1 cellular context compared by ENCODE assay signal in the genomic region with DNA sequence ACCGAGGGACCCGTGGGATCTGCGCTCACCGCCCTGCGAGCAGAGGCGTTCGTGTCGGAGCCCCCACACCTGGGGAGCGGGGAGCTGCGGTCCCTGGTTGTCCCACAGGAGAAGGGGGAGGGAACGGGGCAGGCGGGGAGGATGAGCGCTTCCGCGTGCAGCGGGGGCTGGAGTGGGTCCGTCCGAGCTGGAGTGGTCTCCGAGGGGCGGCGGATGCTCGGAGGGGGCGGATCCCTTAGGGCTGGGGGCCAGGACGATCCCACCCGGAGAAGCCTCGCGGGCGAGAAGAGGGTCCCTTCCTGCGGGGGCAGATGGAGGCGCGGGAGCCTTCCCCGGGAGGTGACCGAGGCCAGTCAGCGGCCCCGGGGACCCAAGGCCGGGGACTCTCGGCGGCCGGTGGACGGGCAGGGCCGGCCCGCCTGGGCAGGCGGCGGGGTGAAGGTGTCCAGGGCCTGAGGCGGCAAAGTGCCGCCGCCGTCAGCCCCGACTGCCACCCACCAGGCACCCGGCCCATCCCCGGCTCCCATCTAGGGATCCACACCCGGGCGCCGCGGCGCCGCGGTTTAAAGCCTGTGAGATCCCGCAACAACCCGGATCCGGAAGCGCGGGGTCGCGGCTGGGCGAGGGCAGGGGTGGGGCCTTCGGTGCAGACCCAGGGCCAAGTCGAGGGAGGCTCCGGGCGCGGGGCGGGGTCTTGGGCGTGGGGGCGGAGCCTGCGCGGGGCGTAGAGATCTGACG.
TF ChIP-seq lines count a peak whose summit lies in the region.

No MANE protein-coding gene starts in this region.

TF ChIP-seq in WTC11, 78 proteins besides CTCF, POLR2A, EP300 and RAD21 (continued from another document):
- TF ChIP-seq, protein P1, sequence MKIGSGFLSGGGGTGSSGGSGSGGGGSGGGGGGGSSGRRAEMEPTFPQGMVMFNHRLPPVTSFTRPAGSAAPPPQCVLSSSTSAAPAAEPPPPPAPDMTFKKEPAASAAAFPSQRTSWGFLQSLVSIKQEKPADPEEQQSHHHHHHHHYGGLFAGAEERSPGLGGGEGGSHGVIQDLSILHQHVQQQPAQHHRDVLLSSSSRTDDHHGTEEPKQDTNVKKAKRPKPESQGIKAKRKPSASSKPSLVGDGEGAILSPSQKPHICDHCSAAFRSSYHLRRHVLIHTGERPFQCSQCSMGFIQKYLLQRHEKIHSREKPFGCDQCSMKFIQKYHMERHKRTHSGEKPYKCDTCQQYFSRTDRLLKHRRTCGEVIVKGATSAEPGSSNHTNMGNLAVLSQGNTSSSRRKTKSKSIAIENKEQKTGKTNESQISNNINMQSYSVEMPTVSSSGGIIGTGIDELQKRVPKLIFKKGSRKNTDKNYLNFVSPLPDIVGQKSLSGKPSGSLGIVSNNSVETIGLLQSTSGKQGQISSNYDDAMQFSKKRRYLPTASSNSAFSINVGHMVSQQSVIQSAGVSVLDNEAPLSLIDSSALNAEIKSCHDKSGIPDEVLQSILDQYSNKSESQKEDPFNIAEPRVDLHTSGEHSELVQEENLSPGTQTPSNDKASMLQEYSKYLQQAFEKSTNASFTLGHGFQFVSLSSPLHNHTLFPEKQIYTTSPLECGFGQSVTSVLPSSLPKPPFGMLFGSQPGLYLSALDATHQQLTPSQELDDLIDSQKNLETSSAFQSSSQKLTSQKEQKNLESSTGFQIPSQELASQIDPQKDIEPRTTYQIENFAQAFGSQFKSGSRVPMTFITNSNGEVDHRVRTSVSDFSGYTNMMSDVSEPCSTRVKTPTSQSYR (CRISPR knock-in tag; IDR thresholded peaks at IDR 0.05) = no peak
- TF ChIP-seq MYBL2 (CRISPR knock-in tag; IDR thresholded peaks at IDR 0.05) (no peak), TP53 (CRISPR knock-in tag; IDR thresholded peaks at IDR 0.05) (no peak), MXD4 (CRISPR knock-in tag; IDR thresholded peaks at IDR 0.05; ENCODE audit: borderline replicate concordance) (no peak), SMAD3 (CRISPR knock-in tag; IDR thresholded peaks at IDR 0.05; ENCODE audit: borderline replicate concordance) (no peak), GABPB1 (CRISPR knock-in tag; IDR thresholded peaks at IDR 0.05) (peak; percentile 49), SOX15 (CRISPR knock-in tag; IDR thresholded peaks at IDR 0.05) (no peak), ZBTB21 (CRISPR knock-in tag; IDR thresholded peaks at IDR 0.05; ENCODE audit: borderline replicate concordance) (no peak; the same call in 1 of the 2 replicates), ZNF263 (CRISPR knock-in tag; IDR thresholded peaks at IDR 0.05; ENCODE audit: low read depth) (no peak), TEAD4 (CRISPR knock-in tag; IDR thresholded peaks at IDR 0.05) (no peak), JUN (CRISPR knock-in tag; IDR thresholded peaks at IDR 0.05) (no peak), KAT7 (CRISPR knock-in tag; IDR thresholded peaks at IDR 0.05; ENCODE audit: borderline replicate concordance) (no peak), NR2C2 (CRISPR knock-in tag; IDR thresholded peaks at IDR 0.05) (peak; percentile 87)
- TF ChIP-seq, protein P2, sequence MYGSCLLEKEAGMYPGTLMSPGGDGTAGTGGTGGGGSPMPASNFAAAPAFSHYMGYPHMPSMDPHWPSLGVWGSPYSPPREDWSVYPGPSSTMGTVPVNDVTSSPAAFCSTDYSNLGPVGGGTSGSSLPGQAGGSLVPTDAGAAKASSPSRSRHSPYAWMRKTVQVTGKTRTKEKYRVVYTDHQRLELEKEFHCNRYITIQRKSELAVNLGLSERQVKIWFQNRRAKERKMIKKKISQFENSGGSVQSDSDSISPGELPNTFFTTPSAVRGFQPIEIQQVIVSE (CRISPR knock-in tag; IDR thresholded peaks at IDR 0.05; ENCODE audit: borderline replicate concordance) = no peak
- TF ChIP-seq, protein P3, sequence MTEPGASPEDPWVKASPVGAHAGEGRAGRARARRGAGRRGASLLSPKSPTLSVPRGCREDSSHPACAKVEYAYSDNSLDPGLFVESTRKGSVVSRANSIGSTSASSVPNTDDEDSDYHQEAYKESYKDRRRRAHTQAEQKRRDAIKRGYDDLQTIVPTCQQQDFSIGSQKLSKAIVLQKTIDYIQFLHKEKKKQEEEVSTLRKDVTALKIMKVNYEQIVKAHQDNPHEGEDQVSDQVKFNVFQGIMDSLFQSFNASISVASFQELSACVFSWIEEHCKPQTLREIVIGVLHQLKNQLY (CRISPR knock-in tag; IDR thresholded peaks at IDR 0.05) = no peak
- TF ChIP-seq, protein P4, sequence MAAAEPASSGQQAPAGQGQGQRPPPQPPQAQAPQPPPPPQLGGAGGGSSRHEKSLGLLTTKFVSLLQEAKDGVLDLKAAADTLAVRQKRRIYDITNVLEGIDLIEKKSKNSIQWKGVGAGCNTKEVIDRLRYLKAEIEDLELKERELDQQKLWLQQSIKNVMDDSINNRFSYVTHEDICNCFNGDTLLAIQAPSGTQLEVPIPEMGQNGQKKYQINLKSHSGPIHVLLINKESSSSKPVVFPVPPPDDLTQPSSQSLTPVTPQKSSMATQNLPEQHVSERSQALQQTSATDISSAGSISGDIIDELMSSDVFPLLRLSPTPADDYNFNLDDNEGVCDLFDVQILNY (CRISPR knock-in tag; IDR thresholded peaks at IDR 0.05) = no peak
- TF ChIP-seq, protein P5, sequence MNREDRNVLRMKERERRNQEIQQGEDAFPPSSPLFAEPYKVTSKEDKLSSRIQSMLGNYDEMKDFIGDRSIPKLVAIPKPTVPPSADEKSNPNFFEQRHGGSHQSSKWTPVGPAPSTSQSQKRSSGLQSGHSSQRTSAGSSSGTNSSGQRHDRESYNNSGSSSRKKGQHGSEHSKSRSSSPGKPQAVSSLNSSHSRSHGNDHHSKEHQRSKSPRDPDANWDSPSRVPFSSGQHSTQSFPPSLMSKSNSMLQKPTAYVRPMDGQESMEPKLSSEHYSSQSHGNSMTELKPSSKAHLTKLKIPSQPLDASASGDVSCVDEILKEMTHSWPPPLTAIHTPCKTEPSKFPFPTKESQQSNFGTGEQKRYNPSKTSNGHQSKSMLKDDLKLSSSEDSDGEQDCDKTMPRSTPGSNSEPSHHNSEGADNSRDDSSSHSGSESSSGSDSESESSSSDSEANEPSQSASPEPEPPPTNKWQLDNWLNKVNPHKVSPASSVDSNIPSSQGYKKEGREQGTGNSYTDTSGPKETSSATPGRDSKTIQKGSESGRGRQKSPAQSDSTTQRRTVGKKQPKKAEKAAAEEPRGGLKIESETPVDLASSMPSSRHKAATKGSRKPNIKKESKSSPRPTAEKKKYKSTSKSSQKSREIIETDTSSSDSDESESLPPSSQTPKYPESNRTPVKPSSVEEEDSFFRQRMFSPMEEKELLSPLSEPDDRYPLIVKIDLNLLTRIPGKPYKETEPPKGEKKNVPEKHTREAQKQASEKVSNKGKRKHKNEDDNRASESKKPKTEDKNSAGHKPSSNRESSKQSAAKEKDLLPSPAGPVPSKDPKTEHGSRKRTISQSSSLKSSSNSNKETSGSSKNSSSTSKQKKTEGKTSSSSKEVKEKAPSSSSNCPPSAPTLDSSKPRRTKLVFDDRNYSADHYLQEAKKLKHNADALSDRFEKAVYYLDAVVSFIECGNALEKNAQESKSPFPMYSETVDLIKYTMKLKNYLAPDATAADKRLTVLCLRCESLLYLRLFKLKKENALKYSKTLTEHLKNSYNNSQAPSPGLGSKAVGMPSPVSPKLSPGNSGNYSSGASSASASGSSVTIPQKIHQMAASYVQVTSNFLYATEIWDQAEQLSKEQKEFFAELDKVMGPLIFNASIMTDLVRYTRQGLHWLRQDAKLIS (CRISPR knock-in tag; IDR thresholded peaks at IDR 0.05; ENCODE audit: borderline replicate concordance) = no peak
- TF ChIP-seq, protein P6, sequence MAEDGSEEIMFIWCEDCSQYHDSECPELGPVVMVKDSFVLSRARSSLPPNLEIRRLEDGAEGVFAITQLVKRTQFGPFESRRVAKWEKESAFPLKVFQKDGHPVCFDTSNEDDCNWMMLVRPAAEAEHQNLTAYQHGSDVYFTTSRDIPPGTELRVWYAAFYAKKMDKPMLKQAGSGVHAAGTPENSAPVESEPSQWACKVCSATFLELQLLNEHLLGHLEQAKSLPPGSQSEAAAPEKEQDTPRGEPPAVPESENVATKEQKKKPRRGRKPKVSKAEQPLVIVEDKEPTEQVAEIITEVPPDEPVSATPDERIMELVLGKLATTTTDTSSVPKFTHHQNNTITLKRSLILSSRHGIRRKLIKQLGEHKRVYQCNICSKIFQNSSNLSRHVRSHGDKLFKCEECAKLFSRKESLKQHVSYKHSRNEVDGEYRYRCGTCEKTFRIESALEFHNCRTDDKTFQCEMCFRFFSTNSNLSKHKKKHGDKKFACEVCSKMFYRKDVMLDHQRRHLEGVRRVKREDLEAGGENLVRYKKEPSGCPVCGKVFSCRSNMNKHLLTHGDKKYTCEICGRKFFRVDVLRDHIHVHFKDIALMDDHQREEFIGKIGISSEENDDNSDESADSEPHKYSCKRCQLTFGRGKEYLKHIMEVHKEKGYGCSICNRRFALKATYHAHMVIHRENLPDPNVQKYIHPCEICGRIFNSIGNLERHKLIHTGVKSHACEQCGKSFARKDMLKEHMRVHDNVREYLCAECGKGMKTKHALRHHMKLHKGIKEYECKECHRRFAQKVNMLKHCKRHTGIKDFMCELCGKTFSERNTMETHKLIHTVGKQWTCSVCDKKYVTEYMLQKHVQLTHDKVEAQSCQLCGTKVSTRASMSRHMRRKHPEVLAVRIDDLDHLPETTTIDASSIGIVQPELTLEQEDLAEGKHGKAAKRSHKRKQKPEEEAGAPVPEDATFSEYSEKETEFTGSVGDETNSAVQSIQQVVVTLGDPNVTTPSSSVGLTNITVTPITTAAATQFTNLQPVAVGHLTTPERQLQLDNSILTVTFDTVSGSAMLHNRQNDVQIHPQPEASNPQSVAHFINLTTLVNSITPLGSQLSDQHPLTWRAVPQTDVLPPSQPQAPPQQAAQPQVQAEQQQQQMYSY (CRISPR knock-in tag; IDR thresholded peaks at IDR 0.05) = no peak
- TF ChIP-seq, protein P7, sequence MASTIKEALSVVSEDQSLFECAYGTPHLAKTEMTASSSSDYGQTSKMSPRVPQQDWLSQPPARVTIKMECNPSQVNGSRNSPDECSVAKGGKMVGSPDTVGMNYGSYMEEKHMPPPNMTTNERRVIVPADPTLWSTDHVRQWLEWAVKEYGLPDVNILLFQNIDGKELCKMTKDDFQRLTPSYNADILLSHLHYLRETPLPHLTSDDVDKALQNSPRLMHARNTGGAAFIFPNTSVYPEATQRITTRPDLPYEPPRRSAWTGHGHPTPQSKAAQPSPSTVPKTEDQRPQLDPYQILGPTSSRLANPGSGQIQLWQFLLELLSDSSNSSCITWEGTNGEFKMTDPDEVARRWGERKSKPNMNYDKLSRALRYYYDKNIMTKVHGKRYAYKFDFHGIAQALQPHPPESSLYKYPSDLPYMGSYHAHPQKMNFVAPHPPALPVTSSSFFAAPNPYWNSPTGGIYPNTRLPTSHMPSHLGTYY (CRISPR knock-in tag; IDR thresholded peaks at IDR 0.05) = no peak
- TF ChIP-seq, protein P8, sequence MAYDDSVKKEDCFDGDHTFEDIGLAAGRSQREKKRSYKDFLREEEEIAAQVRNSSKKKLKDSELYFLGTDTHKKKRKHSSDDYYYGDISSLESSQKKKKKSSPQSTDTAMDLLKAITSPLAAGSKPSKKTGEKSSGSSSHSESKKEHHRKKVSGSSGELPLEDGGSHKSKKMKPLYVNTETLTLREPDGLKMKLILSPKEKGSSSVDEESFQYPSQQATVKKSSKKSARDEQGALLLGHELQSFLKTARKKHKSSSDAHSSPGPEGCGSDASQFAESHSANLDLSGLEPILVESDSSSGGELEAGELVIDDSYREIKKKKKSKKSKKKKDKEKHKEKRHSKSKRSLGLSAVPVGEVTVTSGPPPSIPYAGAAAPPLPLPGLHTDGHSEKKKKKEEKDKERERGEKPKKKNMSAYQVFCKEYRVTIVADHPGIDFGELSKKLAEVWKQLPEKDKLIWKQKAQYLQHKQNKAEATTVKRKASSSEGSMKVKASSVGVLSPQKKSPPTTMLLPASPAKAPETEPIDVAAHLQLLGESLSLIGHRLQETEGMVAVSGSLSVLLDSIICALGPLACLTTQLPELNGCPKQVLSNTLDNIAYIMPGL (CRISPR knock-in tag; IDR thresholded peaks at IDR 0.05) = peak; percentile 20; the same call in 1 of the 2 replicates
- TF ChIP-seq, protein P9, sequence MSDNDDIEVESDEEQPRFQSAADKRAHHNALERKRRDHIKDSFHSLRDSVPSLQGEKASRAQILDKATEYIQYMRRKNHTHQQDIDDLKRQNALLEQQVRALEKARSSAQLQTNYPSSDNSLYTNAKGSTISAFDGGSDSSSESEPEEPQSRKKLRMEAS (CRISPR knock-in tag; IDR thresholded peaks at IDR 0.05) = no peak
- TF ChIP-seq, protein P10, sequence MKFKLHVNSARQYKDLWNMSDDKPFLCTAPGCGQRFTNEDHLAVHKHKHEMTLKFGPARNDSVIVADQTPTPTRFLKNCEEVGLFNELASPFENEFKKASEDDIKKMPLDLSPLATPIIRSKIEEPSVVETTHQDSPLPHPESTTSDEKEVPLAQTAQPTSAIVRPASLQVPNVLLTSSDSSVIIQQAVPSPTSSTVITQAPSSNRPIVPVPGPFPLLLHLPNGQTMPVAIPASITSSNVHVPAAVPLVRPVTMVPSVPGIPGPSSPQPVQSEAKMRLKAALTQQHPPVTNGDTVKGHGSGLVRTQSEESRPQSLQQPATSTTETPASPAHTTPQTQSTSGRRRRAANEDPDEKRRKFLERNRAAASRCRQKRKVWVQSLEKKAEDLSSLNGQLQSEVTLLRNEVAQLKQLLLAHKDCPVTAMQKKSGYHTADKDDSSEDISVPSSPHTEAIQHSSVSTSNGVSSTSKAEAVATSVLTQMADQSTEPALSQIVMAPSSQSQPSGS (CRISPR knock-in tag; IDR thresholded peaks at IDR 0.05; ENCODE audit: borderline replicate concordance, low read depth) = no peak
- TF ChIP-seq, protein P11, sequence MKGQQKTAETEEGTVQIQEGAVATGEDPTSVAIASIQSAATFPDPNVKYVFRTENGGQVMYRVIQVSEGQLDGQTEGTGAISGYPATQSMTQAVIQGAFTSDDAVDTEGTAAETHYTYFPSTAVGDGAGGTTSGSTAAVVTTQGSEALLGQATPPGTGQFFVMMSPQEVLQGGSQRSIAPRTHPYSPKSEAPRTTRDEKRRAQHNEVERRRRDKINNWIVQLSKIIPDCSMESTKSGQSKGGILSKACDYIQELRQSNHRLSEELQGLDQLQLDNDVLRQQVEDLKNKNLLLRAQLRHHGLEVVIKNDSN (CRISPR knock-in tag; IDR thresholded peaks at IDR 0.05) = 0 out of 2 replicates have a peak, but pooled peaks have one; percentile 4
